ENCODE assay signal across 15 cellular contexts in genomic region chr5:117220730-117221129, GRCh38.
"Had no signal": no experiment of that assay in that cellular context is flagged by ENCODE, and none has a peak within 500 bp of the region (broad histone marks: within the 10 kb centered on the region; RNA-seq: fewer than 3 reads in every experiment).

No MANE protein-coding gene starts in this region.

- DNase-seq: activated CD4-positive, alpha-beta T cell treated with anti-CD3 and anti-CD28 coated beads, Interleukin-2, amount 50 U/mL, for 1 hour; activated CD4-positive, CD25-positive, alpha-beta regulatory T cell; activated T-cell treated with anti-CD3 and anti-CD28 coated beads, Interleukin-2, amount 50 U/mL, for 1 hour; caudate nucleus; cortex of kidney; effector memory CD4-positive, alpha-beta T cell; immature natural killer cell; sigmoid colon; stimulated activated CD4-positive, alpha-beta T cell treated with anti-CD3 and anti-CD28 coated beads, Interleukin-12 subunit alpha, Interleukin-12 subunit beta, amount 100 ng/mL, for 4 hours; stimulated activated naive CD4-positive, alpha-beta T cell had no signal

- H3K9me3 ChIP-seq: left lung, prostate gland, sigmoid colon, suprapubic skin had no signal

- H3K4me1 ChIP-seq: left lung, prostate gland, sigmoid colon, suprapubic skin had no signal

- H3K36me3 ChIP-seq: left lung, prostate gland, sigmoid colon, suprapubic skin had no signal

- H3K27ac ChIP-seq: epithelial cell of prostate, left lung, prostate gland, sigmoid colon, suprapubic skin had no signal

- H3K4me3 ChIP-seq: left lung, prostate gland, sigmoid colon, suprapubic skin had no signal

- H3K27me3 ChIP-seq: left lung, sigmoid colon, suprapubic skin had no signal

- ATAC-seq: left lung, SK-N-SH treated with all-trans-retinoic acid at 6 μM for 48 hours had no signal
